Comparison of ENCODE assay signal across 9 cellular contexts in the genomic region with DNA sequence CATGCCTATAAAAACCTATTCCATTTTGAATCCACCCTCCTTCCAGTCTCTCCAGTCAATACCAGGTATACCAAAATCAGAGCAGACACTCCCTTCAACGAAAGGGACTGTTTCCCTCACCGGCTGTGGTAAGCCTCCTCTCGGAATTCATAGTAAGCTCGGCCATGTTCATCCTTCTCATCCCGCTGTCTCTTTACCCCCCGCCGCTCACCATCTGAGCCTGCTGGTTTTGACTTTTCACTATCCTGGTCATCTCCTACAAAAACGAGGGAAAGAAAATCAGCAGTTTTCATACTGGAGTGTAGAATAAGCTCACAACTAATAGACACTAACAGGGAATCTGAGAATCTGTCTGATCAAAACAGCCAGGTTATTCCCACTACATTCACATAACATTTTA. TPM values are rescaled to one million over a fixed set of nuclear protein-coding genes. Genes with fewer than 3 reads are reported as not detected.
DNase-seq lines count a peak whose midpoint lies in the region; ATAC-seq and TF ChIP-seq lines count a peak whose summit lies in the region.
"Had no signal": no experiment of that assay in that cellular context is flagged by ENCODE, and none has a peak within 500 bp of the region (broad histone marks: within the 10 kb centered on the region; RNA-seq: fewer than 3 reads in every experiment).

No MANE protein-coding gene starts in this region.

- intact Hi-C loops in activated CD4-positive, alpha-beta T cell treated with anti-CD3 and anti-CD28 coated beads for 36 hours (cut with DNase I, micrococcal nuclease), result no loop called here
- intact Hi-C loops in activated CD8-positive, alpha-beta T cell treated with anti-CD3 and anti-CD28 coated beads for 36 hours (cut with micrococcal nuclease), result no loop called here

- POLR2A ChIA-PET in activated CD4-positive, alpha-beta T cell treated with anti-CD3 and anti-CD28 coated beads for 36 hours (lab: Charles Lee), result interaction anchor here (1.5 kb wide), 1 partner anchor 132 kb away, joined by 5 read pairs; no protein-coding TSS in a partner anchor
- POLR2A ChIA-PET in activated CD8-positive, alpha-beta T cell treated with anti-CD3 and anti-CD28 coated beads for 36 hours (lab: Charles Lee), result interaction anchor here (0.6 to 7.5 kb wide), 15 partner anchors 8 to 157 kb away, joined by 3 to 75 read pairs (median 4); a partner anchor contains a TSS

- H3K9ac ChIP-seq in skeletal muscle tissue (ENCODE audit: low read depth in 1 of 3, low read length in 3 of 3), result peak overlapping the region in 2 of 3 donors; percentile 90 to 97

- H3K27ac Mint-ChIP-seq in activated CD4-positive, alpha-beta T cell treated with anti-CD3 and anti-CD28 coated beads for 36 hours, result peak overlapping the region; percentile 84
- H3K27ac Mint-ChIP-seq in activated CD8-positive, alpha-beta T cell treated with anti-CD3 and anti-CD28 coated beads for 36 hours, result peak overlapping the region; percentile 54

- no peaks in the 10 kb centered on the region for H3K27me3 ChIP-seq in skeletal muscle tissue (ENCODE audit: control insufficient read depth in 3 of 3, insufficient read depth in 3 of 3, low read length in 3 of 3)

- H3K36me3 ChIP-seq in skeletal muscle tissue (ENCODE audit: control insufficient read depth in 3 of 3, insufficient read depth in 3 of 3, low read length in 3 of 3), result peaks cover 42 to 45% (median 43%) of the 10 kb centered on the region in 3 donors

- H3K4me3 Mint-ChIP-seq in activated CD4-positive, alpha-beta T cell treated with anti-CD3 and anti-CD28 coated beads for 36 hours, result peak overlapping the region; percentile 87
- H3K4me3 Mint-ChIP-seq in activated CD8-positive, alpha-beta T cell treated with anti-CD3 and anti-CD28 coated beads for 36 hours, result peak overlapping the region; percentile 95

- peaks cover 24 to 40% (median 24%) of the 10 kb centered on the region in 3 donors for H3K4me1 ChIP-seq in skeletal muscle tissue (ENCODE audit: control insufficient read depth in 3 of 3, insufficient read depth in 3 of 3, low read length in 3 of 3)

- H3K36me3 Mint-ChIP-seq in activated CD4-positive, alpha-beta T cell treated with anti-CD3 and anti-CD28 coated beads for 36 hours (ENCODE audit: low read depth), result peaks cover 77% of the 10 kb centered on the region
- H3K36me3 Mint-ChIP-seq in activated CD8-positive, alpha-beta T cell treated with anti-CD3 and anti-CD28 coated beads for 36 hours (ENCODE audit: low read depth), result peaks cover 76% of the 10 kb centered on the region

- peak overlapping the region; percentile 91 for H3K4me3 ChIP-seq in fibroblast of villous mesenchyme (ENCODE audit: low read depth, low read length)
- no peak overlapping the region for H3K4me3 ChIP-seq in skeletal muscle tissue (ENCODE audit: low read length in 3 of 3)

- H3K4me1 Mint-ChIP-seq in activated CD4-positive, alpha-beta T cell treated with anti-CD3 and anti-CD28 coated beads for 36 hours, result peaks cover 34% of the 10 kb centered on the region
- peaks cover 46% of the 10 kb centered on the region for H3K4me1 Mint-ChIP-seq in activated CD8-positive, alpha-beta T cell treated with anti-CD3 and anti-CD28 coated beads for 36 hours (ENCODE audit: low read depth)

- no peak for DNase-seq in activated CD4-positive, alpha-beta T cell treated with anti-CD3 and anti-CD28 coated beads for 36 hours
- DNase-seq in activated CD4-positive, alpha-beta T cell treated with anti-CD3 and anti-CD28 coated beads for 48 hours, result no peak
- DNase-seq in activated CD8-positive, alpha-beta T cell treated with anti-CD3 and anti-CD28 coated beads for 36 hours, result no peak
- no peak for DNase-seq in fibroblast of villous mesenchyme (ENCODE audit: low read depth)
- DNase-seq in occipital lobe (lab: John Stamatoyannopoulos, UW), result no peak
- no peak for DNase-seq in HuH-7 (ENCODE audit: low spot score)
- DNase-seq in HK-2 (ENCODE audit: unreplicated experiment), result no peak

- ATAC-seq in activated CD4-positive, alpha-beta T cell treated with anti-CD3 and anti-CD28 coated beads for 36 hours, result no peak
- ATAC-seq in activated CD8-positive, alpha-beta T cell treated with anti-CD3 and anti-CD28 coated beads for 36 hours, result no peak

- CTCF ChIA-PET in activated CD4-positive, alpha-beta T cell treated with anti-CD3 and anti-CD28 coated beads for 36 hours (lab: Charles Lee), result interaction anchor here (1.5 to 1.9 kb wide), 2 partner anchors 11 to 82 kb away, joined by 3 to 5 read pairs; a partner anchor contains a TSS
- CTCF ChIA-PET in activated CD8-positive, alpha-beta T cell treated with anti-CD3 and anti-CD28 coated beads for 36 hours (lab: Charles Lee), result interaction anchor here (1.0 to 2.3 kb wide), 6 partner anchors 9 to 62 kb away, joined by 3 to 10 read pairs (median 4); no protein-coding TSS in a partner anchor

- H3K27ac ChIP-seq in skeletal muscle tissue (ENCODE audit: low read depth, low read length), result no peak overlapping the region

- no peaks in the 10 kb centered on the region for H3K9me3 Mint-ChIP-seq in activated CD4-positive, alpha-beta T cell treated with anti-CD3 and anti-CD28 coated beads for 36 hours (ENCODE audit: low read depth)
- no peaks in the 10 kb centered on the region for H3K9me3 Mint-ChIP-seq in activated CD8-positive, alpha-beta T cell treated with anti-CD3 and anti-CD28 coated beads for 36 hours

- TF ChIP-seq CTCF in activated CD8-positive, alpha-beta T cell treated with anti-CD3 and anti-CD28 coated beads for 36 hours (IDR thresholded peaks at IDR 0.05), result no peak
- no peak for TF ChIP-seq CTCF in fibroblast of villous mesenchyme (IDR thresholded peaks at IDR 0.05; ENCODE audit: insufficient read depth, low read depth, low read length)

- H3K27me3 Mint-ChIP-seq in activated CD4-positive, alpha-beta T cell treated with anti-CD3 and anti-CD28 coated beads for 36 hours, result no peaks in the 10 kb centered on the region
- no peaks in the 10 kb centered on the region for H3K27me3 Mint-ChIP-seq in activated CD8-positive, alpha-beta T cell treated with anti-CD3 and anti-CD28 coated beads for 36 hours

- H3K9me3 ChIP-seq in skeletal muscle tissue (ENCODE audit: control insufficient read depth in 3 of 3, low read length in 3 of 3), result no peaks in the 10 kb centered on the region

RNA-seq across cellular contexts. Expression of a gene that starts 3.1 kb away (rescaled TPM):
- 10 to 100 TPM; 48.7 to 59.6 TPM for total RNA-seq in activated CD4-positive, alpha-beta T cell treated with anti-CD3 and anti-CD28 coated beads for 36 hours
- total RNA-seq in activated CD8-positive, alpha-beta T cell treated with anti-CD3 and anti-CD28 coated beads for 36 hours, result 10 to 100 TPM; 54.9 to 58.6 TPM
- total RNA-seq in fibroblast of villous mesenchyme (15.5 and 17.3 TPM in 2 replicates), skeletal muscle tissue (18.8 TPM), occipital lobe (17.0 TPM)

RNA-seq across cellular contexts. Expression of a gene that starts 4.1 kb away (rescaled TPM):
- total RNA-seq in activated CD4-positive, alpha-beta T cell treated with anti-CD3 and anti-CD28 coated beads for 36 hours, result 10 to 100 TPM; 40.8 to 54.1 TPM
- total RNA-seq in activated CD8-positive, alpha-beta T cell treated with anti-CD3 and anti-CD28 coated beads for 36 hours, result 10 to 100 TPM; 33.7 to 37.9 TPM
- 28.0 and 36.7 TPM in 2 replicates for total RNA-seq in fibroblast of villous mesenchyme
- 25.6 TPM for total RNA-seq in skeletal muscle tissue
- total RNA-seq in occipital lobe, result 23.7 TPM

RNA-seq across cellular contexts. Expression of a gene that starts 16.7 kb away (rescaled TPM):
- not detected for total RNA-seq in activated CD4-positive, alpha-beta T cell treated with anti-CD3 and anti-CD28 coated beads for 36 hours
- total RNA-seq in activated CD8-positive, alpha-beta T cell treated with anti-CD3 and anti-CD28 coated beads for 36 hours, result not detected
- total RNA-seq in fibroblast of villous mesenchyme (not detected in 2 replicates), skeletal muscle tissue (not detected), occipital lobe (20.0 TPM)
- total RNA-seq: posterior vena cava had no signal

RNA-seq across cellular contexts. Expression of a gene that starts 16.9 kb away (rescaled TPM):
- 10 to 100 TPM; 16.7 to 28.0 TPM for total RNA-seq in activated CD4-positive, alpha-beta T cell treated with anti-CD3 and anti-CD28 coated beads for 36 hours
- total RNA-seq in activated CD8-positive, alpha-beta T cell treated with anti-CD3 and anti-CD28 coated beads for 36 hours, result 10 to 100 TPM; 22.1 to 24.1 TPM
- total RNA-seq in fibroblast of villous mesenchyme (53.5 and 59.3 TPM in 2 replicates), skeletal muscle tissue (19.8 TPM), occipital lobe (133 TPM)

RNA-seq across cellular contexts. Expression of a gene that starts 29.8 kb away (rescaled TPM):
- 10 to 100 TPM in 1 of 2 experiments, 1 to 10 TPM in 1; 6.0 to 10.2 TPM for total RNA-seq in activated CD4-positive, alpha-beta T cell treated with anti-CD3 and anti-CD28 coated beads for 36 hours
- total RNA-seq in activated CD8-positive, alpha-beta T cell treated with anti-CD3 and anti-CD28 coated beads for 36 hours, result 10 to 100 TPM in 1 of 2 experiments, 1 to 10 TPM in 1; 9.8 to 11.8 TPM
- 12.9 and 13.4 TPM in 2 replicates for total RNA-seq in fibroblast of villous mesenchyme
- total RNA-seq in skeletal muscle tissue, result 11.5 TPM
- total RNA-seq in occipital lobe, result 20.1 TPM

Comparison
In these comparisons a context has a peak if more than half of its experiments do, and no peak if none do; other contexts are left out.
1. RNA of a gene that starts 16.7 kb away (total RNA-seq): 20.0 TPM in occipital lobe (single experiment); not detected in activated CD8-positive, alpha-beta T cell treated with anti-CD3 and anti-CD28 coated beads for 36 hours, not detected in activated CD4-positive, alpha-beta T cell treated with anti-CD3 and anti-CD28 coated beads for 36 hours, not detected in fibroblast of villous mesenchyme and not detected in skeletal muscle tissue (single experiment); every median in the first group is over 10 times any median in the second.